ENCODE assay signal across 1 cellular context in genomic region chr11:68314886-68315580, GRCh38.
TF ChIP-seq lines count a peak whose summit lies in the region.

No MANE protein-coding gene starts in this region.

TF ChIP-seq in K562, 482 proteins besides CTCF, POLR2A, EP300 and RAD21 (continued from another document and continues in another):
- TF ChIP-seq ZBTB40 (IDR thresholded peaks at IDR 0.05) (no peak), ZBTB40 (CRISPR knock-in tag; IDR thresholded peaks at IDR 0.05) (no peak), ZNF121 (CRISPR knock-in tag; conservative IDR thresholded peaks at IDR 0.05) (0 out of 2 replicates have a peak, but pooled peaks have one; percentile 17), MLLT1 (IDR thresholded peaks at IDR 0.05) (no peak), RBM39 (optimal IDR thresholded peaks at IDR 0.05; ENCODE audit: low read depth, low read length) (no peak), ATF4 (CRISPR knock-in tag; IDR thresholded peaks at IDR 0.05) (no peak), MXI1 (IDR thresholded peaks at IDR 0.05; ENCODE audit: low read depth, low read length) (no peak), TCFL5 (CRISPR knock-in tag; conservative IDR thresholded peaks at IDR 0.05) (no peak), ZNF407 (IDR thresholded peaks at IDR 0.05; ENCODE audit: low read depth) (no peak), PHF8 (IDR thresholded peaks at IDR 0.05; ENCODE audit: borderline replicate concordance, low read length) (no peak), HNRNPLL (IDR thresholded peaks at IDR 0.05; ENCODE audit: low read depth, low read length, poor library complexity, severe bottlenecking) (no peak), CBFB (CRISPR knock-in tag; IDR thresholded peaks at IDR 0.05) (no peak), FOXJ2 (tag; IDR thresholded peaks at IDR 0.05) (no peak), NFYB (IDR thresholded peaks at IDR 0.05; ENCODE audit: extremely low read depth, insufficient read length) (no peak), ERF (CRISPR knock-in tag; IDR thresholded peaks at IDR 0.05) (no peak), USF2 (CRISPR knock-in tag; IDR thresholded peaks at IDR 0.05) (no peak), NFXL1 (CRISPR knock-in tag; IDR thresholded peaks at IDR 0.05) (no peak), HBP1 (CRISPR knock-in tag; IDR thresholded peaks at IDR 0.05) (no peak), USF1 (CRISPR knock-in tag; IDR thresholded peaks at IDR 0.05) (no peak), HDGF (IDR thresholded peaks at IDR 0.05) (no peak), TAF1 (IDR thresholded peaks at IDR 0.05; ENCODE audit: control insufficient read depth, extremely low read depth, insufficient read depth, low read length, severe bottlenecking) (peak; percentile 7), DMBX1 (CRISPR knock-in tag; IDR thresholded peaks at IDR 0.05; ENCODE audit: borderline replicate concordance) (no peak), ZNF717 (CRISPR knock-in tag; IDR thresholded peaks at IDR 0.05) (no peak), PTTG1 (tag; IDR thresholded peaks at IDR 0.05; ENCODE audit: low read depth) (no peak), ZNF316 (IDR thresholded peaks at IDR 0.05) (0 out of 2 replicates have a peak, but pooled peaks have one; percentile 12), TCF3 (CRISPR knock-in tag; IDR thresholded peaks at IDR 0.05) (no peak), KHSRP (IDR thresholded peaks at IDR 0.05) (no peak), ZNF830 (CRISPR knock-in tag; IDR thresholded peaks at IDR 0.05) (no peak), HMBOX1 (IDR thresholded peaks at IDR 0.05) (no peak), CBFA2T2 (conservative IDR thresholded peaks at IDR 0.05) (no peak), ZNF311 (CRISPR knock-in tag; IDR thresholded peaks at IDR 0.05) (no peak)
